Comparison of ENCODE assay signal across 8 cellular contexts in the genomic region with DNA sequence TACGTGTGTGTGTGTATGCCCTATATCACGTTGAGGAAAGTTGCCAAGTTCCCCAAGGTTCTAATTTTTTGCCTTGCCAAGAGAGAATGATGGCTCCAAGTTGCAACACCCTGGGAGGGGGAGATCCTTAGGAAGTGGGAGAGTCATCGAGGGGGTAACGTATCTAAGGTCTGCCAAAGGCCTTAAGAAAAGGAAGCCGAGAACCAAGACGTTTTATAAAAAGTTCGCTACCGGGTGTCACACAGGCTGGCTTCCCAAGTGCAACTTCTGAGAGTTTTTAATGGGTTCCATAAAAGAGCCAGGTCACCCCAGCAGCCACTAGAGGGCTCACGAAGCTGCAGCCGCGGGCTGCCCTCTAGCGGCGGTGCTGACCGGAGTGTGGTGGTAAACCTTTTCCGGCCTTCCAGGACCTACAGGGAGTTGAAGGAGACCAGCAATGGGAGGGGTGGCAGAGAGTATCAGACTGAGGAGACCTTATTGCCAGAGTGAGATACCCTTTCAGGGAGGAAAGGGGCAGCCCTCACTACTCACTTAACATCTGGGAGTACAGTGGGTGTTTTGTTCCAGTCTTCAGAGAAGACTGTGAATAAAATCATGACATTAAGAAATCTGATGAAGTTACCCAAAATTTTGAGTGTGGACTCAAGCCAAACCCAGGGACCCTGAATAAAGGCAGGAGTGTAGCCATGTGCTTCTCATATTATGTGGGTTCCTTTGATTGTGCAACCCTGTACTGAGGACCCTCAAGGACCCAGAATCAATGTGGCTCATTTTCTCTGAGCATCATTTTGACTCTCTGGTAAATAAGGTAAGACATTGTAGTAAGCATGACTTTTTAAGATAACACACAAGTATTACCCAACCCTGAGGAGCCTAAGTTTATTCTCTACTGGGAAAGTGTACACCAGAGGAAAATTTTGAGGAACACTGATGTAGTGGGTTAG.
DNase-seq lines count a peak whose midpoint lies in the region; ATAC-seq lines count a peak whose summit lies in the region.

No MANE protein-coding gene starts in this region.

- peak; percentile 83 for DNase-seq in CMK (ENCODE audit: low read depth)
- peak; percentile 84 for DNase-seq in NCI-H774 (lab: John Stamatoyannopoulos, UW)
- peak; percentile 82 to 83 for DNase-seq in activated CD4-positive, alpha-beta T cell treated with anti-CD3 and anti-CD28 coated beads, Interleukin-2, amount 50 U/mL, for 4 hours
- peak; percentile 90 for DNase-seq in ecto neural progenitor cell (ENCODE audit: low spot score)
- peak; percentile 93 for DNase-seq in medulla oblongata (ENCODE audit: extremely low spot score)
- peak; percentile 76 for DNase-seq in stimulated activated CD8-positive, alpha-beta memory T cell treated with anti-CD3 and anti-CD28 coated beads, Interleukin-12 subunit alpha, Interleukin-12 subunit beta, amount 100 ng/mL, for 1 hour (ENCODE audit: low read depth)

- ATAC-seq in GM19452 (IDR thresholded peaks at IDR 0.05; ENCODE audit: unreplicated experiment) = peak; percentile 69
- ATAC-seq in HG03571 (IDR thresholded peaks at IDR 0.05; ENCODE audit: unreplicated experiment) = peak; percentile 52

Comparison
In these comparisons a context has a peak if more than half of its experiments do, and no peak if none do; other contexts are left out.
1. Peak in every context shown above with its lines: DNase-seq and ATAC-seq.